In the genomic region with DNA sequence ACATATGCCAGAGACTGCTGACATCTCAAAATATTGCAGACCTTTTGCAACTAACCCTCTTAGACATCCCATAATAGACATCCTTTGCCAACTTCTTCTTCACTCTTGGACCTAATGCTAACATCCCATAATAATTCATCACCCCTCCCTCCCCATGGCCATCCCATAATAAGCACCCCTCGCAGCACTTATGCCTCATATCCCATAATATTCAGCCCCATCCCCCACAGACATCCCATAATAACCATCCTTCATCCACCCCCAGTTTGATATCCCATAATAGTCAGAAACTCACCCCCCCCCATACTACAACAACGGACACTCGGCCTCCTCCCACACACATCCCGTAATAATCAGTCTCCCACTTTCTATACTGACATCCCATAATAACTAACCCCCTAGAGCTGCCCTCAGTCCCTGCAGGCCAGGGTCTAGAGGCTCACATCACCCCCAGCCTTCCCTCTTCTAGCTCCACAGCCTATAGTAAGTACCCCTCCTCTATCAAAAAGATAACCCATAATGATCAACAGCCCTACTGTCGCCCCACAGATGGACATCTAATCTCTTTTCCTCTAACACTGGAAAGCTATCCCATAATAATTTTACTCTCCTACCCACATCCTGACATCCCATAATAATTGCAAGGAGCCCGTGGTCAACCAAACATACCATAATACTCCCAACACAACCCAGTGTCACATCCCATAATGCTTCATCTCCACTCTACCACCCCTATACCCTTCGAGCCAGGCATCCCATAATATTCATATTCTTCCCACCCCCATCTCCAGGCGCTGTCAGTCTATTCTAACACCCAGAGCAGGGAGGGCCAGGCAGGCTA, we compare ENCODE assay signal across 8 cellular contexts. TPM values are rescaled to one million over a fixed set of nuclear protein-coding genes. Genes with fewer than 3 reads are reported as not detected.
DNase-seq lines count a peak whose midpoint lies in the region; ATAC-seq and TF ChIP-seq lines count a peak whose summit lies in the region.

No MANE protein-coding gene starts in this region.

- H3K27ac ChIP-seq in HUES48 (ENCODE audit: low read depth, low read length) = no peak overlapping the region

- intact Hi-C loops in activated CD4-positive, alpha-beta memory T cell treated with anti-CD3 and anti-CD28 coated beads for 36 hours (cut with micrococcal nuclease) = loop anchor here (1.0 to 5.0 kb wide), 12 partner anchors 19 to 243 kb away; a partner anchor contains a TSS

- no peak overlapping the region for H3K9ac ChIP-seq in HUES48 (ENCODE audit: low read depth, low read length)

- TF ChIP-seq CTCF in GM12865 (IDR thresholded peaks at IDR 0.05; ENCODE audit: insufficient read depth, low read depth, low read length, missing control alignments) (no peak), epithelial cell of esophagus (IDR thresholded peaks at IDR 0.05; ENCODE audit: insufficient read depth, low read depth, low read length, missing control alignments) (no peak)

- no peak overlapping the region for H3K4me3 ChIP-seq in GM12865 (ENCODE audit: low read depth, low read length)
- peak overlapping the region; percentile 36 for H3K4me3 ChIP-seq in HUES48 (ENCODE audit: low read depth, low read length)
- no peak overlapping the region for H3K4me3 ChIP-seq in epithelial cell of esophagus (ENCODE audit: low read length)
- peak overlapping the region; percentile 11 for H3K4me3 ChIP-seq in neuron (ENCODE audit: low read length)

- peaks cover 25% of the 10 kb centered on the region for H3K36me3 ChIP-seq in HUES48 (ENCODE audit: control insufficient read depth, insufficient read depth, low read length)
- H3K36me3 ChIP-seq in neuron (ENCODE audit: insufficient read depth, low read length) = peaks cover 25% of the 10 kb centered on the region

- H3K27me3 ChIP-seq in HUES48 (ENCODE audit: control insufficient read depth, insufficient read depth, low read length) = no peaks in the 10 kb centered on the region
- no peaks in the 10 kb centered on the region for H3K27me3 ChIP-seq in neuron (ENCODE audit: insufficient read depth, low read length)

- H3K9me3 ChIP-seq in HUES48 (ENCODE audit: control insufficient read depth, insufficient read depth, low read length) = no peaks in the 10 kb centered on the region
- H3K9me3 ChIP-seq in neuron (ENCODE audit: low read length) = no peaks in the 10 kb centered on the region

- H3K27me3 Mint-ChIP-seq in activated CD4-positive, alpha-beta memory T cell treated with anti-CD3 and anti-CD28 coated beads for 36 hours = no peaks in the 10 kb centered on the region

- peak; percentile 92 for DNase-seq in GM12865 (ENCODE audit: low read depth)
- DNase-seq in NCI-H774 (lab: John Stamatoyannopoulos, UW) = peak; percentile 91
- DNase-seq in activated CD4-positive, alpha-beta memory T cell treated with anti-CD3 and anti-CD28 coated beads for 36 hours = peak; percentile 82
- DNase-seq in epithelial cell of esophagus (ENCODE audit: low read depth) = peak; percentile 73

- H3K4me1 ChIP-seq in HUES48 (ENCODE audit: control insufficient read depth, insufficient read depth, low read length) (peaks cover 38% of the 10 kb centered on the region), neuron (ENCODE audit: insufficient read depth, low read length) (peaks cover 61% of the 10 kb centered on the region)

- no peak overlapping the region for H2AFZ ChIP-seq in neuron (ENCODE audit: low read depth, low read length)

- H3K36me3 Mint-ChIP-seq in activated CD4-positive, alpha-beta memory T cell treated with anti-CD3 and anti-CD28 coated beads for 36 hours = peaks cover 27% of the 10 kb centered on the region

- H3K9me3 Mint-ChIP-seq in activated CD4-positive, alpha-beta memory T cell treated with anti-CD3 and anti-CD28 coated beads for 36 hours = no peaks in the 10 kb centered on the region

- POLR2A ChIA-PET in activated CD4-positive, alpha-beta memory T cell treated with anti-CD3 and anti-CD28 coated beads for 36 hours (lab: Charles Lee) = interaction anchor here (0.6 to 1.5 kb wide), 9 partner anchors 9 to 265 kb away, joined by 3 to 8 read pairs (median 4); a partner anchor contains a TSS

- CTCF ChIA-PET in activated CD4-positive, alpha-beta memory T cell treated with anti-CD3 and anti-CD28 coated beads for 36 hours (lab: Charles Lee) = interaction anchor here (0.6 to 1.2 kb wide), 3 partner anchors 9 to 158 kb away, joined by 3 to 4 read pairs (median 3); a partner anchor contains a TSS

- peaks cover 53% of the 10 kb centered on the region for H3K4me1 Mint-ChIP-seq in activated CD4-positive, alpha-beta memory T cell treated with anti-CD3 and anti-CD28 coated beads for 36 hours (ENCODE audit: low read depth)

- ATAC-seq in GM21360 (IDR thresholded peaks at IDR 0.05; ENCODE audit: unreplicated experiment) = no peak
- ATAC-seq in HG03460 (IDR thresholded peaks at IDR 0.05; ENCODE audit: unreplicated experiment) = no peak

- H3K27ac Mint-ChIP-seq in activated CD4-positive, alpha-beta memory T cell treated with anti-CD3 and anti-CD28 coated beads for 36 hours = no peak overlapping the region

- H3K4me3 Mint-ChIP-seq in activated CD4-positive, alpha-beta memory T cell treated with anti-CD3 and anti-CD28 coated beads for 36 hours = no peak overlapping the region

RNA-seq across cellular contexts. Expression of a gene that starts 0.8 kb away (rescaled TPM):
- total RNA-seq in activated CD4-positive, alpha-beta memory T cell treated with anti-CD3 and anti-CD28 coated beads for 36 hours = 100 to 1,000 TPM; 302 to 305 TPM

RNA-seq across cellular contexts. Expression of a gene that starts 27.8 kb away (rescaled TPM):
- 1 to 10 TPM; 4.7 to 4.8 TPM for total RNA-seq in activated CD4-positive, alpha-beta memory T cell treated with anti-CD3 and anti-CD28 coated beads for 36 hours

RNA-seq across cellular contexts. Expression of a gene that starts 39.3 kb away (rescaled TPM):
- total RNA-seq in activated CD4-positive, alpha-beta memory T cell treated with anti-CD3 and anti-CD28 coated beads for 36 hours = 1 to 10 TPM in 1 of 2 experiments, under 1 TPM in 1; 0.63 to 1.2 TPM

RNA-seq across cellular contexts. Expression of a gene that starts 39.9 kb away (rescaled TPM):
- total RNA-seq in activated CD4-positive, alpha-beta memory T cell treated with anti-CD3 and anti-CD28 coated beads for 36 hours = 10 to 100 TPM; 74.9 to 82.2 TPM

RNA-seq across cellular contexts. Expression of a gene that starts 52.1 kb away (rescaled TPM):
- 10 to 100 TPM; 10.9 to 12.4 TPM for total RNA-seq in activated CD4-positive, alpha-beta memory T cell treated with anti-CD3 and anti-CD28 coated beads for 36 hours

Comparison
In these comparisons a context has a peak if more than half of its experiments do, and no peak if none do; other contexts are left out.
1. H3K4me3 ChIP-seq: peak in HUES48 (single experiment) and neuron (single experiment); none in GM12865 (single experiment) and epithelial cell of esophagus (single experiment).
2. Peak in every context shown above with its lines, with median percentiles within 50 percentile points of each other: DNase-seq.